1 cellular context compared by ENCODE assay signal in the genomic region with DNA sequence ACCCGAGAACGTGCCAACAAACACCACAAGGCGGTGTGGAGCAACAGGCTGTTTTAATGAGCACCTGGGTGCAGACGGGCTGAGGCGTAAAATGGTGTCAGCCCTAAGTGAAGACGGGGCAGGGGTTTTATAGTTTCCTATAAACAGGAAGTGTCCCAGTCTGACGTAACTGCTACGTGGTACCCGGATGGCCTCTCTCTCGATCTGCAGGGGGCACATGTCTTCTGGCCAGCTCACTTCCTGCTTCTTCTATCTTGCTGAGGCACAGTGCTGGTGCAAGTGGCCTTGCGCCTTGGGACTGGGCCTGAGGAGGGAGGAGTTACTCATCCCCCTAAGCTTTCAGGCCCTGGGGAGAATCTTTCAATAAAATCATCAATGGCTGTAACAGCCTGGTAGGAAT.
A peak's percentile ranks its signal among the peaks of the same experiment; 100 is the strongest.
TF ChIP-seq lines count a peak whose summit lies in the region.

No MANE protein-coding gene starts in this region.

TF ChIP-seq in K562, 482 proteins besides CTCF, POLR2A, EP300 and RAD21:
- TF ChIP-seq NFE2 (IDR thresholded peaks at IDR 0.05; ENCODE audit: low read depth) (no peak), NCOA2 (IDR thresholded peaks at IDR 0.05; ENCODE audit: partially characterized antibody in 2 of 2) (no peak), SLC30A9 (CRISPR knock-in tag; IDR thresholded peaks at IDR 0.05) (no peak), ZKSCAN1 (IDR thresholded peaks at IDR 0.05; ENCODE audit: low read depth, low read length) (no peak), ZNF551 (CRISPR knock-in tag; IDR thresholded peaks at IDR 0.05) (no peak), ZNF239 (CRISPR knock-in tag; IDR thresholded peaks at IDR 0.05) (no peak), SMARCB1 (IDR thresholded peaks at IDR 0.05; ENCODE audit: insufficient read length, low read depth) (no peak), ZNF778 (CRISPR knock-in tag; IDR thresholded peaks at IDR 0.05) (no peak), TRIM24 (IDR thresholded peaks at IDR 0.05) (0 out of 4 replicates have a peak, but pooled peaks of 1 of the 2 experiments have one; percentile 13), NR3C1 (CRISPR knock-in tag; IDR thresholded peaks at IDR 0.05) (no peak), HMG20B (CRISPR knock-in tag; IDR thresholded peaks at IDR 0.05) (no peak), ZNF311 (CRISPR knock-in tag; IDR thresholded peaks at IDR 0.05) (no peak), U2AF2 (optimal IDR thresholded peaks at IDR 0.05; ENCODE audit: low read depth, low read length) (no peak), POLR2G (IDR thresholded peaks at IDR 0.05; ENCODE audit: low read depth, low read length) (no peak), SPI1 (IDR thresholded peaks at IDR 0.05; ENCODE audit: borderline replicate concordance, low read depth, low read length) (0 out of 2 replicates have a peak, but pooled peaks have one; percentile 8), ZNF174 (CRISPR knock-in tag; IDR thresholded peaks at IDR 0.05) (no peak)
- TF ChIP-seq, protein P1, sequence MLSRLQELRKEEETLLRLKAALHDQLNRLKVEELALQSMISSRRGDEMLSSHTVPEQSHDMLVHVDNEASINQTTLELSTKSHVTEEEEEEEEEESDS (CRISPR knock-in tag; IDR thresholded peaks at IDR 0.05) = no peak
- TF ChIP-seq, protein P2, sequence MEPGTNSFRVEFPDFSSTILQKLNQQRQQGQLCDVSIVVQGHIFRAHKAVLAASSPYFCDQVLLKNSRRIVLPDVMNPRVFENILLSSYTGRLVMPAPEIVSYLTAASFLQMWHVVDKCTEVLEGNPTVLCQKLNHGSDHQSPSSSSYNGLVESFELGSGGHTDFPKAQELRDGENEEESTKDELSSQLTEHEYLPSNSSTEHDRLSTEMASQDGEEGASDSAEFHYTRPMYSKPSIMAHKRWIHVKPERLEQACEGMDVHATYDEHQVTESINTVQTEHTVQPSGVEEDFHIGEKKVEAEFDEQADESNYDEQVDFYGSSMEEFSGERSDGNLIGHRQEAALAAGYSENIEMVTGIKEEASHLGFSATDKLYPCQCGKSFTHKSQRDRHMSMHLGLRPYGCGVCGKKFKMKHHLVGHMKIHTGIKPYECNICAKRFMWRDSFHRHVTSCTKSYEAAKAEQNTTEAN (CRISPR knock-in tag; IDR thresholded peaks at IDR 0.05) = no peak
